In genomic region chr5:16656561-16657191, GRCh38 we compare ENCODE assay signal across 21 cellular contexts. TPM values are rescaled to one million over a fixed set of nuclear protein-coding genes. Genes with fewer than 3 reads are reported as not detected.
DNase-seq lines count a peak whose midpoint lies in the region.
"Had no signal": no experiment of that assay in that cellular context is flagged by ENCODE, and none has a peak within 500 bp of the region (broad histone marks: within the 10 kb centered on the region; RNA-seq: fewer than 3 reads in every experiment).

No MANE protein-coding gene starts in this region.

- H3K27me3 Mint-ChIP-seq in activated naive CD8-positive, alpha-beta T cell treated with anti-CD3 and anti-CD28 coated beads for 36 hours: no peaks in the 10 kb centered on the region
- H3K27me3 Mint-ChIP-seq: dendritic cell treated with granulocyte-macrophage colony-stimulating factor and Interleukin-4, amounts not matched to agents 40 ng/mL and 50 ng/mL, for 4 days had no signal

- H3K27ac Mint-ChIP-seq in activated naive CD8-positive, alpha-beta T cell treated with anti-CD3 and anti-CD28 coated beads for 36 hours: peak overlapping the region; percentile 34
- H3K27ac Mint-ChIP-seq: dendritic cell treated with granulocyte-macrophage colony-stimulating factor and Interleukin-4, amounts not matched to agents 40 ng/mL and 50 ng/mL, for 4 days; GM23338; memory B cell had no signal

- H3K4me1 ChIP-seq in Karpas-422 (ENCODE audit: low read length): no peaks in the 10 kb centered on the region
- H3K4me1 ChIP-seq: stomach had no signal

- no peak overlapping the region for H2AFZ ChIP-seq in Karpas-422 (ENCODE audit: low read length)
- H2AFZ ChIP-seq: GM23338 had no signal

- no peak overlapping the region for H3K4me2 ChIP-seq in Karpas-422 (ENCODE audit: low read depth, low read length, poor library complexity, severe bottlenecking)
- H3K4me2 ChIP-seq: GM23338 had no signal

- H3K9ac ChIP-seq in Karpas-422 (ENCODE audit: low read length): no peak overlapping the region

- no peak overlapping the region for H3K4me3 Mint-ChIP-seq in activated naive CD8-positive, alpha-beta T cell treated with anti-CD3 and anti-CD28 coated beads for 36 hours
- H3K4me3 Mint-ChIP-seq: dendritic cell treated with granulocyte-macrophage colony-stimulating factor and Interleukin-4, amounts not matched to agents 40 ng/mL and 50 ng/mL, for 4 days; GM23338; memory B cell had no signal

- no peaks in the 10 kb centered on the region for H3K9me2 ChIP-seq in Karpas-422 (replicated peaks; ENCODE audit: insufficient read depth, low read length)

- DNase-seq in GM03348 (ENCODE audit: low spot score): peak; percentile 22
- DNase-seq in activated naive CD8-positive, alpha-beta T cell treated with anti-CD3 and anti-CD28 coated beads for 36 hours: no peak
- peak; percentile 89 for DNase-seq in fibroblast of gingiva (ENCODE audit: low read depth)
- peak; percentile 81 for DNase-seq in renal cortical epithelial cell (ENCODE audit: low read depth)
- no peak for DNase-seq in midbrain (lab: John Stamatoyannopoulos, UW)
- no peak for DNase-seq in Karpas-422
- DNase-seq in cerebellum (ENCODE audit: low spot score): no peak
- no peak for DNase-seq in COLO829 (ENCODE audit: low spot score)
- DNase-seq: AML-193; aorta; foreskin melanocyte; NCI-H1105; NCI-H2171; NCI-H82; stimulated activated CD4-positive, alpha-beta T cell treated with anti-CD3 and anti-CD28 coated beads, Interleukin-15, amount 100 ng/mL, for 24 hours; stomach; SW 1271; WERI-Rb-1 had no signal

- no peak overlapping the region for H3K27ac ChIP-seq in Karpas-422 (ENCODE audit: low read length)
- H3K27ac ChIP-seq: stomach, WERI-Rb-1 had no signal

- H3K9me3 ChIP-seq in Karpas-422 (ENCODE audit: low read length): no peaks in the 10 kb centered on the region
- H3K9me3 ChIP-seq: stomach had no signal

- H4K20me1 ChIP-seq in Karpas-422 (ENCODE audit: insufficient read depth, low read depth, low read length): no peaks in the 10 kb centered on the region

- H3K36me3 Mint-ChIP-seq in activated naive CD8-positive, alpha-beta T cell treated with anti-CD3 and anti-CD28 coated beads for 36 hours: no peaks in the 10 kb centered on the region
- H3K36me3 Mint-ChIP-seq: memory B cell had no signal

- H3K36me3 ChIP-seq in Karpas-422 (ENCODE audit: insufficient read depth, low read length): no peaks in the 10 kb centered on the region
- H3K36me3 ChIP-seq: stomach, WERI-Rb-1 had no signal

- no peak overlapping the region for H3K4me3 ChIP-seq in Karpas-422 (ENCODE audit: low read length)
- H3K4me3 ChIP-seq: GM23338, stomach had no signal

- no peaks in the 10 kb centered on the region for H3K79me2 ChIP-seq in Karpas-422 (ENCODE audit: low read length)

- no peaks in the 10 kb centered on the region for H3K9me3 Mint-ChIP-seq in activated naive CD8-positive, alpha-beta T cell treated with anti-CD3 and anti-CD28 coated beads for 36 hours
- H3K9me3 Mint-ChIP-seq: dendritic cell treated with granulocyte-macrophage colony-stimulating factor and Interleukin-4, amounts not matched to agents 40 ng/mL and 50 ng/mL, for 4 days; GM23338 had no signal

- H3K4me1 Mint-ChIP-seq in activated naive CD8-positive, alpha-beta T cell treated with anti-CD3 and anti-CD28 coated beads for 36 hours: peaks cover 15% of the 10 kb centered on the region
- H3K4me1 Mint-ChIP-seq: GM23338, memory B cell had no signal

- no peaks in the 10 kb centered on the region for H3K27me3 ChIP-seq in Karpas-422 (ENCODE audit: low read length)
- H3K27me3 ChIP-seq: stomach had no signal

RNA-seq across cellular contexts. Expression of gene RETREG1, which starts 39.9 kb away (rescaled TPM):
- 10 to 100 TPM; 25.1 to 27.3 TPM for total RNA-seq in activated naive CD8-positive, alpha-beta T cell treated with anti-CD3 and anti-CD28 coated beads for 36 hours
- 123 and 175 TPM in 2 replicates for total RNA-seq in renal cortical epithelial cell
- not detected in 2 replicates for total RNA-seq in Karpas-422 (2014; rRNA removed; shearing (Covaris generic); ENCODE audit: low replicate concordance)
- 25.0 TPM for total RNA-seq in cerebellum

Comparison
In these comparisons a context has a peak if more than half of its experiments do, and no peak if none do; other contexts are left out.
1. DNase-seq: peak in GM03348 (single experiment), fibroblast of gingiva (single experiment) and renal cortical epithelial cell (single experiment); none in activated naive CD8-positive, alpha-beta T cell treated with anti-CD3 and anti-CD28 coated beads for 36 hours (single experiment), midbrain (single experiment), Karpas-422 (single experiment), cerebellum (single experiment) and COLO829 (single experiment).
2. RNA of gene RETREG1, which starts 39.9 kb away (total RNA-seq): 123 to 175 TPM in renal cortical epithelial cell, 25.1 to 27.3 TPM in activated naive CD8-positive, alpha-beta T cell treated with anti-CD3 and anti-CD28 coated beads for 36 hours and 25.0 TPM in cerebellum (single experiment); not detected in Karpas-422; every median in the first group is over 10 times any median in the second.